8 cellular contexts compared by ENCODE assay signal in the genomic region with DNA sequence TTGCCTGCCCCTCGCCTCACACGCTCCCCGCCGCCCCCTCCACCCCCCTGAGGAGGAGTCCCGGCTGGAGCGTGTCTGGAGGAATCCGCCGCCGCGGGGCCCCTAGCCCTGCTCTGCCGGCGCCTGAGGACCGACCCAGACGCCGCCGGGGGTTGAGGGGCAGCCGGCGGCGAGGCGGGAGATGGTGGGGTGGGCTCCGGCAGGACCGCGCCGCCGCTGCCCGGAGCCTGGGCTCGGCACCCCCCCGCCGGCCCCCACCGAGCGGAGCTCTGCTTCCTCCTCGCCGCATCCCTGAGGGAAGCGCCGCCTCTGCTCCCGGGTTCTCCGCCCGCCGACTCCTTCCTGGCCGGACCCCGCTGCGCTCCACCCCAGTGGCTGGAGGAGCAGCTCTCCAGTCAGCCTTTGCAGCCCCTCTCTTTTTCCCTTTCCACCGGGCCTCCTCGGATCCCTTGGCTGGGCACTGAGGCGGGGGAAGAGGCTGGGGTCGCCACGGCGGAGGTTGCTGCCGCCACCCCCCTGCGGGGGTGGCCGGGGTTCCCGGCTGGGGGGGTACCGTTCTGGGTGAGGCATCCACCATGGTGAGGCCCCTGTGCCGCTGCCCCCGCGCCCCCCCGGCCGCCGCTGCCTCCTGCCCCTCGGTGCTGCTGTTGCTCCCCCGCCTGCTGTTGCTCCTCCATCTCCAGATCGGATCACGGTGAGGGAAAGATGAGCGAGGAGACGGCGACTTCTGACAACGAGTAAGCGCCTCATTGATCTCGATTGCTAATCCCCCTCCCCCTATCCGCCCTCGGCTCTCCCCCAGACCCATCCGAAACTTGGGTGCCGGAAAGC. TPM values are rescaled to one million over a fixed set of nuclear protein-coding genes. Genes with fewer than 3 reads are reported as not detected.
DNase-seq lines count a peak whose midpoint lies in the region; ATAC-seq, FAIRE-seq and TF ChIP-seq lines count a peak whose summit lies in the region.

TSS of gene SPRED1 (plus strand) at position 356 of the 831 bp plus-strand sequence. CDS start at position 706, 350 bp downstream.

- peaks cover 35% of the 10 kb centered on the region for H3K4me1 ChIP-seq in BLaER1
- H3K4me1 ChIP-seq in keratinocyte (ENCODE audit: control insufficient read depth, extremely low read depth, insufficient read depth, low read length) = peaks cover 22% of the 10 kb centered on the region

- H3K79me2 ChIP-seq in keratinocyte (ENCODE audit: control insufficient read depth, insufficient read depth, low read length) = peaks cover 50% of the 10 kb centered on the region

- dilution Hi-C loops in keratinocyte (cut with MboI; ENCODE audit: extremely low pct_ligation_motif_present, low sequenced_read_pairs) = no loop called here

- no peaks in the 10 kb centered on the region for H3K9me3 ChIP-seq in BLaER1
- H3K9me3 ChIP-seq in T-helper 17 cell (ENCODE audit: control insufficient read depth, low read length, poor library complexity, severe bottlenecking) = no peaks in the 10 kb centered on the region
- no peaks in the 10 kb centered on the region for H3K9me3 ChIP-seq in keratinocyte (ENCODE audit: control insufficient read depth, low read depth, low read length)

- peaks cover 47% of the 10 kb centered on the region for H4K20me1 ChIP-seq in BLaER1
- H4K20me1 ChIP-seq in keratinocyte (ENCODE audit: control insufficient read depth, extremely low read depth, insufficient read depth, low read length) = peaks cover 4% of the 10 kb centered on the region

- peak within 1 kb of the TSS; percentile 90 for H2AFZ ChIP-seq in keratinocyte (ENCODE audit: control insufficient read depth, low read length)

- no peak for TF ChIP-seq CTCF in keratinocyte (optimal IDR thresholded peaks at IDR 0.05 in 1 of 3, IDR thresholded peaks at IDR 0.05 in 1 of 3, conservative IDR thresholded peaks at IDR 0.05 in 1 of 3; ENCODE audit: extremely low read depth in 1 of 3, insufficient read depth in 2 of 3, low read length in 3 of 3)

- DNase-seq in GM19238 (ENCODE audit: insufficient read length, low spot score) (peak; percentile 3), T-helper 17 cell (peak in 2 of 3 donors; percentile 4 to 8), keratinocyte (ENCODE audit: low read depth, low spot score) (no peak), NCI-H2029 (lab: John Stamatoyannopoulos, UW) (no peak)
- DNase-seq in central memory CD4-positive, alpha-beta T cell = peak; percentile 5

- peaks cover 22% of the 10 kb centered on the region for H3K4me1 Mint-ChIP-seq in T-helper 17 cell

- H3K4me3 ChIP-seq in BLaER1 (peak within 1 kb of the TSS; percentile 94), keratinocyte (ENCODE audit: control insufficient read depth in 2 of 3, extremely low read depth in 1 of 3, insufficient read depth in 2 of 3, low read depth in 1 of 3, low read length in 3 of 3) (peak within 1 kb of the TSS; percentile 79 to 98 (median 96)), skin epidermis (peak within 1 kb of the TSS; percentile 68 to 97 (median 86))

- peak; percentile 22 for ATAC-seq in HG03439 (IDR thresholded peaks at IDR 0.05; ENCODE audit: unreplicated experiment)
- no peak for ATAC-seq in T-helper 17 cell

- no peaks in the 10 kb centered on the region for H3K36me3 Mint-ChIP-seq in T-helper 17 cell (ENCODE audit: low read depth)

- peak within 1 kb of the TSS; percentile 93 for H3K27ac Mint-ChIP-seq in T-helper 17 cell

- peak within 1 kb of the TSS; percentile 98 for H3K27ac ChIP-seq in BLaER1
- H3K27ac ChIP-seq in keratinocyte (ENCODE audit: control insufficient read depth, insufficient read depth, low read length) = peak within 1 kb of the TSS; percentile 70
- peak within 1 kb of the TSS; percentile 80 to 100 (median 98) for H3K27ac ChIP-seq in skin epidermis

- H3K27me3 Mint-ChIP-seq in T-helper 17 cell = peaks cover 26% of the 10 kb centered on the region

- no peak for FAIRE-seq in keratinocyte (lab: Jason Lieb, UNC)

- peak within 1 kb of the TSS; percentile 86 for H3K4me2 ChIP-seq in BLaER1
- peak within 1 kb of the TSS; percentile 97 for H3K4me2 ChIP-seq in keratinocyte (ENCODE audit: control insufficient read depth, extremely low read depth, insufficient read depth, low read depth, low read length)

- H3K4me3 Mint-ChIP-seq in T-helper 17 cell = peak within 1 kb of the TSS; percentile 93

- H3K9me1 ChIP-seq in keratinocyte (ENCODE audit: control insufficient read depth, extremely low read depth, insufficient read depth, low read length) = no peaks in the 10 kb centered on the region

- H3K27me3 ChIP-seq in BLaER1 (no peaks in the 10 kb centered on the region), keratinocyte (ENCODE audit: control insufficient read depth, extremely low read depth, insufficient read depth, low read length) (no peaks in the 10 kb centered on the region)

- H3K36me3 ChIP-seq in BLaER1 = no peaks in the 10 kb centered on the region
- no peaks in the 10 kb centered on the region for H3K36me3 ChIP-seq in keratinocyte (ENCODE audit: control insufficient read depth in 2 of 2, extremely low read depth in 1 of 2, insufficient read depth in 2 of 2, low read length in 2 of 2)

- H3K9ac ChIP-seq in BLaER1 (peak within 1 kb of the TSS; percentile 91), keratinocyte (ENCODE audit: control insufficient read depth, extremely low read depth, insufficient read depth, low read length) (peak within 1 kb of the TSS; percentile 84)

RNA-seq across cellular contexts. Expression of gene SPRED1, which starts in this region (rescaled TPM):
- under 1 TPM; 0.10 to 0.12 TPM for total RNA-seq in T-helper 17 cell
- polyA plus RNA-seq in keratinocyte = 5.7 to 11.6 TPM (median 11.5 TPM) in 3 replicates
- 3.9 TPM for polyA plus RNA-seq in keratinocyte (2011; ENCODE audit: low read depth)
- polyA plus RNA-seq in keratinocyte (2011; cell fraction: cytosol; rRNA removed) = 6.3 and 9.9 TPM in 2 replicates
- polyA plus RNA-seq in keratinocyte (2011; cell fraction: nucleus; rRNA removed) = 10.1 and 13.1 TPM in 2 replicates
- 3.9 and 16.6 TPM in 2 replicates for polyA plus RNA-seq in keratinocyte (2012; ENCODE audit: low replicate concordance)
- polyA minus RNA-seq in keratinocyte = 5.0 to 22.3 TPM (median 9.9 TPM) in 3 replicates
- 17.5 TPM for polyA minus RNA-seq in keratinocyte (2011; cell fraction: cytosol; rRNA and poly(A)+ RNA removed)
- 22.7 and 46.3 TPM in 2 replicates for polyA minus RNA-seq in keratinocyte (2011; cell fraction: nucleus; rRNA and poly(A)+ RNA removed)

Comparison
In these comparisons a context has a peak if more than half of its experiments do, and no peak if none do; other contexts are left out.
1. Peak in DNase-seq in T-helper 17 cell; RNA of the gene not detected or under 1 TPM.
2. DNase-seq: peak in GM19238 (single experiment) and central memory CD4-positive, alpha-beta T cell (single experiment); none in keratinocyte (single experiment) and NCI-H2029 (single experiment).
3. Peak in every context shown above with its lines, with median percentiles within 50 percentile points of each other: H3K27ac ChIP-seq and H3K4me3 ChIP-seq.